Comparison of ENCODE assay signal across 8 cellular contexts in the genomic region with DNA sequence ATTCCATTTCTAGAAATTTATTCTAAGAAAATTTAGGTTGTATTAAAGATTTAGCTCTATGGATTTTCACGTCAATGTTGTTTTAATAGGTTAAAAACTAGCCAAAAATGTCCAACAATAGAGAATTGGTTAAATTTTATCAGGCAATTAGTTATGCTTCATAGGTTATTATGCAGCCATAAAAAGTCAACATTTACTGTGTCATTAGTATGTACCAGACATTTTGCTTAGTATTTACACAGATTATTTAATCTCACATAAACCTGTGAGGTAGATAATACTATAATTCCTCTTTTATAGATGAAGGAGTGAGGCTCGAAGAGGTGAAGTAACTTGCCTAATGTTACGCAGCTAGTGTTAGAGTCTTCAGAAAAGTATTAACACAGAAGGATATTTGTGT. TPM values are rescaled to one million over a fixed set of nuclear protein-coding genes. Genes with fewer than 3 reads are reported as not detected.
DNase-seq lines count a peak whose midpoint lies in the region; ATAC-seq and TF ChIP-seq lines count a peak whose summit lies in the region.

No MANE protein-coding gene starts in this region.

- peaks cover 77% of the 10 kb centered on the region for H3K79me2 ChIP-seq in DOHH2 (ENCODE audit: control insufficient read depth, low read length)

- H3K36me3 Mint-ChIP-seq in progenitor cell of endocrine pancreas (ENCODE audit: insufficient read depth): no peaks in the 10 kb centered on the region

- H3K4me1 ChIP-seq in DOHH2 (ENCODE audit: control insufficient read depth, low read length): peaks cover 19% of the 10 kb centered on the region
- no peaks in the 10 kb centered on the region for H3K4me1 ChIP-seq in NT2/D1 (ENCODE audit: insufficient read depth, insufficient read length)

- TF ChIP-seq CTCF in DOHH2 (IDR thresholded peaks at IDR 0.05; ENCODE audit: low read depth, low read length, poor library complexity, severe bottlenecking) (no peak), epithelial cell of proximal tubule (conservative IDR thresholded peaks at IDR 0.05; ENCODE audit: low read depth, low read length) (no peak), progenitor cell of endocrine pancreas (IDR thresholded peaks at IDR 0.05; ENCODE audit: unreplicated experiment) (no peak)

- DNase-seq in NT2/D1 (ENCODE audit: low read depth, low spot score) (no peak), epithelial cell of proximal tubule (ENCODE audit: low read depth) (no peak), progenitor cell of endocrine pancreas (ENCODE audit: low spot score, unreplicated experiment) (no peak), SIG-M5 treated with dmso at 0.1 percent for 504 hours (lab: John Stamatoyannopoulos, UW; ENCODE audit: unreplicated experiment) (no peak), HPDE6-E6E7 (ENCODE audit: extremely low spot score) (no peak)

- H3K4me2 ChIP-seq in DOHH2 (ENCODE audit: low read length): peak overlapping the region; percentile 73

- ATAC-seq in HG03025 (IDR thresholded peaks at IDR 0.05; ENCODE audit: low FRiP score, unreplicated experiment): no peak
- no peak for ATAC-seq in HG02884 (IDR thresholded peaks at IDR 0.05; ENCODE audit: unreplicated experiment)

- no peaks in the 10 kb centered on the region for H3F3A ChIP-seq in DOHH2 (ENCODE audit: control insufficient read depth, insufficient read depth)

- peak overlapping the region; percentile 98 for H3K4me3 Mint-ChIP-seq in progenitor cell of endocrine pancreas (ENCODE audit: low read depth)

- no peaks in the 10 kb centered on the region for H3K9me2 ChIP-seq in DOHH2 (replicated peaks; ENCODE audit: control insufficient read depth, low read length)

- no peak overlapping the region for H3K27ac Mint-ChIP-seq in progenitor cell of endocrine pancreas

- H3K9me3 Mint-ChIP-seq in progenitor cell of endocrine pancreas (ENCODE audit: low read depth): no peaks in the 10 kb centered on the region

- H3K27ac ChIP-seq in DOHH2 (ENCODE audit: low read depth, low read length): no peak overlapping the region

- no peak overlapping the region for H3K9ac ChIP-seq in NT2/D1 (ENCODE audit: insufficient read length, low read depth)

- H4K20me1 ChIP-seq in DOHH2 (ENCODE audit: control insufficient read depth, insufficient read depth, low read depth, low read length): peaks cover 19% of the 10 kb centered on the region; the same call in 1 of the 2 replicates

- H3K4me3 ChIP-seq in DOHH2 (ENCODE audit: low read length) (peak overlapping the region; percentile 98), NT2/D1 (ENCODE audit: insufficient read length, low read depth) (peak overlapping the region; percentile 89), epithelial cell of proximal tubule (ENCODE audit: low read depth, low read length) (peak overlapping the region; percentile 91)

- no peaks in the 10 kb centered on the region for H3K27me3 Mint-ChIP-seq in progenitor cell of endocrine pancreas

- H3K36me3 ChIP-seq in DOHH2 (ENCODE audit: control insufficient read depth, low read length) (peaks cover 11% of the 10 kb centered on the region; the same call in 1 of the 2 replicates), NT2/D1 (ENCODE audit: insufficient read depth, insufficient read length, low read length) (peaks cover 8% of the 10 kb centered on the region)

- H3K9me3 ChIP-seq in DOHH2 (ENCODE audit: control insufficient read depth, insufficient read depth, low read length): no peaks in the 10 kb centered on the region
- no peaks in the 10 kb centered on the region for H3K9me3 ChIP-seq in NT2/D1 (ENCODE audit: insufficient read depth, low read length)

- H3K27me3 ChIP-seq in DOHH2 (ENCODE audit: control insufficient read depth, low read length): no peaks in the 10 kb centered on the region
- H3K27me3 ChIP-seq in NT2/D1 (ENCODE audit: insufficient read depth, insufficient read length): peaks cover 5% of the 10 kb centered on the region

- H3K4me1 Mint-ChIP-seq in progenitor cell of endocrine pancreas (ENCODE audit: low read depth): peaks cover 34% of the 10 kb centered on the region

RNA-seq across cellular contexts. Expression of a gene that starts 1.9 kb away (rescaled TPM):
- 30.8 and 40.5 TPM in 2 replicates for total RNA-seq in epithelial cell of proximal tubule
- total RNA-seq in progenitor cell of endocrine pancreas: 49.9 and 52.4 TPM in 2 replicates
